ENCODE assay signal across 9 cellular contexts in the genomic region with DNA sequence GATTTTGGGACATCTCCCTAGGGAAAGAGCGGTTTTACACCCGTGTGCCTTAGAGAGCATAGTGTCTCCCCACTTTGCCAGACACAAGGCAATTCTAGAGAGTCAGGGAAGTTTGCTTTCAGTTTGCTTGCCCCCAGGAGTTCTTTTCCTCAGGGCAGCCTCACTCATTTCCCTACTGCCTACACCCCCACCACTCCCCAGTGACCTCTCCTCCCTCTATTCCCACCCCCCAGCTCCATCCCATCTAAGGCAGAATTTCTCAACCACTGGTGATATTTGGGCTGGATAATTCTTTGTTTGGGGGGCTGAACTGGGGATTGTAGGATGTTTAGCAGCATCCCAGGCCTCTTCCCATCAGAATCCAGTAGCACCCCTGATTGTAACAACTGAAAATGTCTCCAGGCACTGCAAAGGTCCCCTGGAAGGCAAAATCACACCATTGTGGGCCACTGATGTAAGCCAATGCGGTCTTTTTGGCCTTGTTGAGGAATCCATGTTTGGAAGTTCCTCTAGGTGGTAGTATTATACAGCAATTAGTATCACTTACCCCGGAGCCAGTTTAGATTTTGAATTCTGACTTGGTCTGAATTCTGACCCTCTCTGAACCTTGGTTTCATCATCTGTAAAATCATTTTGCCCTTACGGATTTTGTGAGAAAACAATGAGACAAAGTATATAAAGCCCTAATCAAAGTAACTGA. TPM values are rescaled to one million over a fixed set of nuclear protein-coding genes. Genes with fewer than 3 reads are reported as not detected.
DNase-seq lines count a peak whose midpoint lies in the region; ATAC-seq, FAIRE-seq and TF ChIP-seq lines count a peak whose summit lies in the region.
"Had no signal": no experiment of that assay in that cellular context is flagged by ENCODE, and none has a peak within 500 bp of the region (broad histone marks: within the 10 kb centered on the region; RNA-seq: fewer than 3 reads in every experiment).

No MANE protein-coding gene starts in this region.

- no peaks in the 10 kb centered on the region for H3K36me3 ChIP-seq in K562 (ENCODE audit: control insufficient read depth, insufficient read depth, low read length)
- H3K36me3 ChIP-seq in spleen: no peaks in the 10 kb centered on the region

- intact Hi-C loops in Calu3 (cut with micrococcal nuclease; ENCODE audit: unreplicated experiment) (loop anchor here (1.0 kb wide), 1 partner anchor 225 kb away; no protein-coding TSS in a partner anchor), K562 (cut with micrococcal nuclease) (loop anchor here (1.0 to 10.0 kb wide), 2 partner anchors 225 to 231 kb away; no protein-coding TSS in a partner anchor), spleen (cut with DNase I; ENCODE audit: low total_unique reads) (loop anchor here (10.0 kb wide), 1 partner anchor 229 kb away; no protein-coding TSS in a partner anchor)

- peak; percentile 62 to 67 for TF ChIP-seq RAD21 in K562 (CRISPR knock-in tag; conservative IDR thresholded peaks at IDR 0.05 in 1 of 2, IDR thresholded peaks at IDR 0.05 in 1 of 2)

- no peak for TF ChIP-seq EP300 in K562 (IDR thresholded peaks at IDR 0.05; ENCODE audit: low read length)

- in situ Hi-C loops in K562 (cut with MboI): no loop called here

- TF ChIP-seq CTCF in Calu3 (IDR thresholded peaks at IDR 0.05; ENCODE audit: unreplicated experiment): peak; percentile 12
- peak; percentile 34 to 59 (median 47); a peak in 3 of 6 replicates for TF ChIP-seq CTCF in K562 (IDR thresholded peaks at IDR 0.05 in 2 of 3, conservative IDR thresholded peaks at IDR 0.05 in 1 of 3; ENCODE audit: insufficient read depth in 2 of 3, low read depth in 1 of 3, low read length in 3 of 3)
- peak in 2 of 11 experiments; percentile 28 to 42 for TF ChIP-seq CTCF in spleen (IDR thresholded peaks at IDR 0.05 in 8 of 11, conservative IDR thresholded peaks at IDR 0.05 in 3 of 11)

- no peaks in the 10 kb centered on the region for H3K4me1 ChIP-seq in K562 (replicated peaks in 1 of 2; ENCODE audit: control insufficient read depth in 2 of 2, insufficient read depth in 2 of 2, low read length in 2 of 2)
- no peaks in the 10 kb centered on the region for H3K4me1 ChIP-seq in spleen

- no peak for FAIRE-seq in K562 (lab: Jason Lieb, UNC)

- 0% methylated on average over 5 of the region's 5 CpGs for WGBS in K562 (ENCODE audit: insufficient coverage, low coverage, missing lambda C conversion rate)
- 24 to 30% (median 26%) methylated on average over 5 of the region's 5 CpGs for WGBS in spleen, 5 donors

- ATAC-seq in K562: peak; percentile 75
- no peak for ATAC-seq in GM19324 (IDR thresholded peaks at IDR 0.05; ENCODE audit: low FRiP score, unreplicated experiment)

- no peaks in the 10 kb centered on the region for H3K36me3 Mint-ChIP-seq in Calu3 (ENCODE audit: insufficient read depth, unreplicated experiment)
- H3K36me3 Mint-ChIP-seq: activated naive CD8-positive, alpha-beta T cell treated with anti-CD3 and anti-CD28 coated beads, Interleukin-2, amount 10 ng/mL, durations not matched to agents 7 days and 5 days had no signal

- H3K9ac ChIP-seq in K562 (ENCODE audit: insufficient read depth in 1 of 2, low read depth in 2 of 2, low read length in 2 of 2): no peak overlapping the region

- POLR2A ChIA-PET in K562 (lab: Yijun Ruan, JAX): interaction anchor here (0.6 kb wide), 1 partner anchor 406 kb away, joined by 4 read pairs; no protein-coding TSS in a partner anchor

- H3K4me3 ChIP-seq in K562 (no peak overlapping the region), spleen (no peak overlapping the region)

- no TSS peak for BruUV-seq in Calu3 (replicated peaks; lab: Mats Ljungman, UMichigan)
- no TSS peak for BruUV-seq in K562 (replicated peaks; lab: Mats Ljungman, UMichigan)

- H3K27me3 Mint-ChIP-seq in Calu3 (ENCODE audit: unreplicated experiment): peaks cover 40% of the 10 kb centered on the region

- H3K27ac Mint-ChIP-seq in Calu3 (ENCODE audit: unreplicated experiment): no peak overlapping the region
- H3K27ac Mint-ChIP-seq: activated naive CD8-positive, alpha-beta T cell treated with anti-CD3 and anti-CD28 coated beads, Interleukin-2, amount 10 ng/mL, durations not matched to agents 7 days and 5 days had no signal

- peaks cover 7% of the 10 kb centered on the region for H3K4me1 Mint-ChIP-seq in Calu3 (ENCODE audit: low read depth, unreplicated experiment)
- H3K4me1 Mint-ChIP-seq: activated naive CD8-positive, alpha-beta T cell treated with anti-CD3 and anti-CD28 coated beads, Interleukin-2, amount 10 ng/mL, durations not matched to agents 7 days and 5 days had no signal

- peaks cover 6% of the 10 kb centered on the region for H3K9me3 Mint-ChIP-seq in Calu3 (ENCODE audit: low read depth, unreplicated experiment)
- H3K9me3 Mint-ChIP-seq: activated naive CD8-positive, alpha-beta T cell treated with anti-CD3 and anti-CD28 coated beads, Interleukin-2, amount 10 ng/mL, durations not matched to agents 7 days and 5 days had no signal

- H3K4me3 Mint-ChIP-seq in Calu3 (ENCODE audit: low read depth, unreplicated experiment): no peak overlapping the region
- H3K4me3 Mint-ChIP-seq: activated naive CD8-positive, alpha-beta T cell treated with anti-CD3 and anti-CD28 coated beads, Interleukin-2, amount 10 ng/mL, durations not matched to agents 7 days and 5 days had no signal

- H3K27me3 ChIP-seq in K562 (ENCODE audit: control insufficient read depth in 2 of 2, insufficient read depth in 2 of 2, low read length in 2 of 2) (peaks cover 0 to 7% of the 10 kb centered on the region in 2 experiments; a peak in 2 of 5 replicates), spleen (replicated peaks in 1 of 7) (peaks cover 0 to 27% (median 0%) of the 10 kb centered on the region in 7 donors)

- H3K9me3 ChIP-seq in K562 (replicated peaks; ENCODE audit: control insufficient read depth, insufficient read depth, low read depth, low read length) (no peaks in the 10 kb centered on the region), spleen (peaks cover 0 to 5% (median 2%) of the 10 kb centered on the region in 8 donors)

- no peaks in the 10 kb centered on the region for H3K9me1 ChIP-seq in K562 (ENCODE audit: control insufficient read depth, insufficient read depth, low read length)

- DNase-seq in Calu3 (no peak), HS-5 (ENCODE audit: low read depth) (peak; percentile 11), K562 (ENCODE audit: extremely low read depth in 1 of 4, low spot score in 3 of 4) (peak; percentile 16 to 31 (median 28)), medulla oblongata (ENCODE audit: extremely low spot score) (peak; percentile 38), spleen (no peak), GDM1 (lab: John Stamatoyannopoulos, UW) (no peak)
- no peak for DNase-seq in activated T-cell treated with anti-CD3 and anti-CD28 coated beads, Interleukin-2, amount 50 U/mL, for 48 hours
- DNase-seq: activated naive CD8-positive, alpha-beta T cell treated with anti-CD3 and anti-CD28 coated beads, Interleukin-2, amount 10 ng/mL, durations not matched to agents 7 days and 5 days had no signal

- H2AFZ ChIP-seq in K562 (ENCODE audit: low read depth, low read length): no peak overlapping the region

- CTCF ChIA-PET in Calu3 (lab: Charles Lee) (interaction anchor here (0.9 kb wide), 1 partner anchor 225 kb away, joined by 4 read pairs; no protein-coding TSS in a partner anchor), K562 (lab: Yijun Ruan, JAX; ENCODE audit: low intra/inter-chr PET ratio) (interaction anchor here (2.7 kb wide), 1 partner anchor 226 kb away, joined by 24 read pairs; no protein-coding TSS in a partner anchor)

- TF ChIP-seq POLR2A in K562 (conservative IDR thresholded peaks at IDR 0.05) (no peak), spleen (IDR thresholded peaks at IDR 0.05) (no peak)

- H3K27ac ChIP-seq in K562 (ENCODE audit: extremely low read depth, low read depth, low read length) (no peak overlapping the region), spleen (no peak overlapping the region)

- no peaks in the 10 kb centered on the region for H4K20me1 ChIP-seq in K562 (replicated peaks; ENCODE audit: control insufficient read depth, insufficient read depth, low read length)

- H3K79me2 ChIP-seq in K562 (ENCODE audit: control insufficient read depth, insufficient read depth, low read length): no peaks in the 10 kb centered on the region

- H3K4me2 ChIP-seq in K562 (ENCODE audit: insufficient read depth, low read length): no peak overlapping the region

RNA-seq across cellular contexts. Expression of gene EPPIN, which starts 1.3 kb away (rescaled TPM):
- total RNA-seq in Calu3 (2022) (not detected in 2 replicates), K562 (2014; rRNA removed) (not detected in 2 replicates), K562 (2014; rRNA removed; fragmentation: Illumina TruSeq; extraction: Trizol) (not detected in 2 replicates), K562 (2015; rRNA removed; fragmentation: Illumina TruSeq; extraction: Trizol) (not detected in 2 replicates), K562 (2021) (not detected in 2 replicates), spleen (not detected)
- total RNA-seq in K562 (2011; cell fraction: chromatin; rRNA removed; ENCODE audit: low replicate concordance): not detected in 2 replicates
- not detected in 2 replicates for total RNA-seq in K562 (2011; cell fraction: nucleolus; rRNA removed)
- not detected in 2 replicates for total RNA-seq in K562 (2011; cell fraction: nucleoplasm; rRNA removed)
- polyA plus RNA-seq in K562 (2011; rRNA removed) (not detected in 2 replicates), K562 (2014; fragmentation: Illumina TruSeq; extraction: Trizol) (not detected in 2 replicates), K562 (2014; fragmentation: Nextera tagmentation; extraction: Ambion mirVana) (not detected), K562 (2014; rRNA removed) (not detected in 2 replicates), spleen (under 1 TPM in 1 of 3 donors, not detected in 2; 0.10 TPM)
- not detected in 2 replicates for polyA plus RNA-seq in K562 (2011; cell fraction: cytosol; rRNA removed)
- polyA plus RNA-seq in K562 (2011; cell fraction: nucleus; rRNA removed): not detected in 2 replicates
- not detected in 2 replicates for polyA plus RNA-seq in K562 (2012)
- polyA minus RNA-seq in K562 (2011; rRNA and poly(A)+ RNA removed): not detected in 2 replicates
- not detected in 2 replicates for polyA minus RNA-seq in K562 (2011; cell fraction: cytosol; rRNA and poly(A)+ RNA removed)
- not detected in 2 replicates for polyA minus RNA-seq in K562 (2011; cell fraction: nucleus; rRNA and poly(A)+ RNA removed)
- total RNA-seq: activated naive CD8-positive, alpha-beta T cell treated with anti-CD3 and anti-CD28 coated beads, Interleukin-2, amount 10 ng/mL, durations not matched to agents 7 days and 5 days had no signal

RNA-seq across cellular contexts. Expression of gene WFDC6, which starts 6.6 kb away (rescaled TPM):
- total RNA-seq in Calu3 (2022): not detected in 2 replicates
- not detected in 2 replicates for total RNA-seq in K562 (2011; cell fraction: chromatin; rRNA removed; ENCODE audit: low replicate concordance)
- not detected in 2 replicates for total RNA-seq in K562 (2011; cell fraction: nucleolus; rRNA removed)
- total RNA-seq in K562 (2011; cell fraction: nucleoplasm; rRNA removed): not detected in 2 replicates
- total RNA-seq in K562 (2014; rRNA removed): not detected in 2 replicates
- total RNA-seq in K562 (2014; rRNA removed; fragmentation: Illumina TruSeq; extraction: Trizol): not detected in 2 replicates
- total RNA-seq in K562 (2015; rRNA removed; fragmentation: Illumina TruSeq; extraction: Trizol): not detected in 2 replicates
- not detected in 2 replicates for total RNA-seq in K562 (2021)
- polyA plus RNA-seq in K562 (2011; rRNA removed): not detected in 2 replicates
- polyA plus RNA-seq in K562 (2011; cell fraction: cytosol; rRNA removed): not detected in 2 replicates
- not detected in 2 replicates for polyA plus RNA-seq in K562 (2011; cell fraction: nucleus; rRNA removed)
- polyA plus RNA-seq in K562 (2012): not detected in 2 replicates
- polyA plus RNA-seq in K562 (2014; fragmentation: Illumina TruSeq; extraction: Trizol): not detected in 2 replicates
- polyA plus RNA-seq in K562 (2014; fragmentation: Nextera tagmentation; extraction: Ambion mirVana): not detected
- not detected in 2 replicates for polyA plus RNA-seq in K562 (2014; rRNA removed)
- not detected in 2 replicates for polyA minus RNA-seq in K562 (2011; rRNA and poly(A)+ RNA removed)
- not detected in 2 replicates for polyA minus RNA-seq in K562 (2011; cell fraction: cytosol; rRNA and poly(A)+ RNA removed)
- polyA minus RNA-seq in K562 (2011; cell fraction: nucleus; rRNA and poly(A)+ RNA removed): not detected in 2 replicates
- total RNA-seq in spleen: not detected
- polyA plus RNA-seq in spleen: not detected
- total RNA-seq: activated naive CD8-positive, alpha-beta T cell treated with anti-CD3 and anti-CD28 coated beads, Interleukin-2, amount 10 ng/mL, durations not matched to agents 7 days and 5 days had no signal

RNA-seq across cellular contexts. Expression of gene SPINT3, which starts 30.5 kb away (rescaled TPM):
- total RNA-seq in Calu3 (2022): not detected in 2 replicates
- not detected in 2 replicates for total RNA-seq in K562 (2011; cell fraction: chromatin; rRNA removed; ENCODE audit: low replicate concordance)
- total RNA-seq in K562 (2011; cell fraction: nucleolus; rRNA removed): not detected in 2 replicates
- total RNA-seq in K562 (2011; cell fraction: nucleoplasm; rRNA removed): not detected in 2 replicates
- total RNA-seq in K562 (2014; rRNA removed): not detected in 2 replicates
- total RNA-seq in K562 (2014; rRNA removed; fragmentation: Illumina TruSeq; extraction: Trizol): not detected in 2 replicates
- not detected in 2 replicates for total RNA-seq in K562 (2015; rRNA removed; fragmentation: Illumina TruSeq; extraction: Trizol)
- not detected in 2 replicates for total RNA-seq in K562 (2021)
- not detected in 2 replicates for polyA plus RNA-seq in K562 (2011; rRNA removed)
- not detected in 2 replicates for polyA plus RNA-seq in K562 (2011; cell fraction: cytosol; rRNA removed)
- not detected in 2 replicates for polyA plus RNA-seq in K562 (2011; cell fraction: nucleus; rRNA removed)
- polyA plus RNA-seq in K562 (2012): not detected in 2 replicates
- not detected in 2 replicates for polyA plus RNA-seq in K562 (2014; fragmentation: Illumina TruSeq; extraction: Trizol)
- not detected for polyA plus RNA-seq in K562 (2014; fragmentation: Nextera tagmentation; extraction: Ambion mirVana)
- polyA plus RNA-seq in K562 (2014; rRNA removed): not detected in 2 replicates
- polyA minus RNA-seq in K562 (2011; rRNA and poly(A)+ RNA removed): not detected in 2 replicates
- polyA minus RNA-seq in K562 (2011; cell fraction: cytosol; rRNA and poly(A)+ RNA removed): not detected in 2 replicates
- polyA minus RNA-seq in K562 (2011; cell fraction: nucleus; rRNA and poly(A)+ RNA removed): not detected in 2 replicates
- not detected for total RNA-seq in spleen
- not detected for polyA plus RNA-seq in spleen
- total RNA-seq: activated naive CD8-positive, alpha-beta T cell treated with anti-CD3 and anti-CD28 coated beads, Interleukin-2, amount 10 ng/mL, durations not matched to agents 7 days and 5 days had no signal

RNA-seq across cellular contexts. Expression of gene WFDC8, which starts 33.2 kb away (rescaled TPM):
- not detected in 2 replicates for total RNA-seq in Calu3 (2022)
- total RNA-seq in K562 (2011; cell fraction: chromatin; rRNA removed; ENCODE audit: low replicate concordance): not detected in 2 replicates
- total RNA-seq in K562 (2011; cell fraction: nucleolus; rRNA removed): not detected in 2 replicates
- total RNA-seq in K562 (2011; cell fraction: nucleoplasm; rRNA removed): not detected in 2 replicates
- not detected in 2 replicates for total RNA-seq in K562 (2014; rRNA removed)
- not detected in 2 replicates for total RNA-seq in K562 (2014; rRNA removed; fragmentation: Illumina TruSeq; extraction: Trizol)
- not detected in 2 replicates for total RNA-seq in K562 (2015; rRNA removed; fragmentation: Illumina TruSeq; extraction: Trizol)
- total RNA-seq in K562 (2021): not detected in 2 replicates
- polyA plus RNA-seq in K562 (2011; rRNA removed): not detected in 2 replicates
- polyA plus RNA-seq in K562 (2011; cell fraction: cytosol; rRNA removed): not detected in 2 replicates
- polyA plus RNA-seq in K562 (2011; cell fraction: nucleus; rRNA removed): not detected in 2 replicates
- polyA plus RNA-seq in K562 (2012): not detected in 2 replicates
- not detected in 2 replicates for polyA plus RNA-seq in K562 (2014; fragmentation: Illumina TruSeq; extraction: Trizol)
- polyA plus RNA-seq in K562 (2014; fragmentation: Nextera tagmentation; extraction: Ambion mirVana): not detected
- polyA plus RNA-seq in K562 (2014; rRNA removed): not detected in 2 replicates
- not detected in 2 replicates for polyA minus RNA-seq in K562 (2011; rRNA and poly(A)+ RNA removed)
- not detected in 2 replicates for polyA minus RNA-seq in K562 (2011; cell fraction: cytosol; rRNA and poly(A)+ RNA removed)
- not detected in 2 replicates for polyA minus RNA-seq in K562 (2011; cell fraction: nucleus; rRNA and poly(A)+ RNA removed)
- not detected for total RNA-seq in spleen
- polyA plus RNA-seq in spleen: not detected
- total RNA-seq: activated naive CD8-positive, alpha-beta T cell treated with anti-CD3 and anti-CD28 coated beads, Interleukin-2, amount 10 ng/mL, durations not matched to agents 7 days and 5 days had no signal

Comparison
In these comparisons a context has a peak if more than half of its experiments do, and no peak if none do; other contexts are left out.
1. DNase-seq: peak in HS-5 (single experiment), K562 (4 of 4) and medulla oblongata (single experiment); none in Calu3 (single experiment), activated T-cell treated with anti-CD3 and anti-CD28 coated beads, Interleukin-2, amount 50 U/mL, for 48 hours (0 of 2), spleen (single experiment) and GDM1 (single experiment).